In genomic region chr6:19803331-19804330, GRCh38 we compare ENCODE assay signal across 9 cellular contexts. TPM values are rescaled to one million over a fixed set of nuclear protein-coding genes. Genes with fewer than 3 reads are reported as not detected.
DNase-seq lines count a peak whose midpoint lies in the region; ATAC-seq and TF ChIP-seq lines count a peak whose summit lies in the region.
"Had no signal": no experiment of that assay in that cellular context is flagged by ENCODE, and none has a peak within 500 bp of the region (broad histone marks: within the 10 kb centered on the region; RNA-seq: fewer than 3 reads in every experiment).

No MANE protein-coding gene starts in this region.

- H3K4me3 ChIP-seq in H7 (ENCODE audit: insufficient read depth, low read depth, low read length): peak overlapping the region; percentile 71
- peak overlapping the region; percentile 67 for H3K4me3 ChIP-seq in fibroblast of villous mesenchyme (ENCODE audit: low read depth, low read length)
- peak overlapping the region; percentile 24 to 51 (median 38) for H3K4me3 ChIP-seq in skin epidermis

- H3K4me3 Mint-ChIP-seq in CD14-positive monocyte: peak overlapping the region in 1 of 2 donors; percentile 87

- no peaks in the 10 kb centered on the region for H3K36me3 Mint-ChIP-seq in CD14-positive monocyte

- DNase-seq in H7 (no peak), SHP77 treated with DMSO at 0.1 percent for 48 hours (lab: John Stamatoyannopoulos, UW) (peak; percentile 34), fibroblast of villous mesenchyme (ENCODE audit: low read depth) (peak; percentile 39), CD14-positive monocyte (ENCODE audit: low spot score) (no peak)
- DNase-seq in effector CD8-positive, alpha-beta T cell (lab: John Stamatoyannopoulos, UW): no peak

- peaks cover 5% of the 10 kb centered on the region for H3K27me3 ChIP-seq in H7 (ENCODE audit: control insufficient read depth, insufficient read depth, low read length)

- H3K9me3 Mint-ChIP-seq in CD14-positive monocyte: peaks cover 0 to 2% (median 0%) of the 10 kb centered on the region in 7 donors

- no peak for TF ChIP-seq CTCF in fibroblast of villous mesenchyme (IDR thresholded peaks at IDR 0.05; ENCODE audit: insufficient read depth, low read depth, low read length)
- TF ChIP-seq CTCF in CD14-positive monocyte (IDR thresholded peaks at IDR 0.05): no peak

- peak overlapping the region in 19 of 21 experiments; percentile 32 to 96 (median 81) for H3K27ac ChIP-seq in skin epidermis
- H3K27ac ChIP-seq: neutrophil had no signal

- H3K36me3 ChIP-seq in H7 (replicated peaks; ENCODE audit: control insufficient read depth, insufficient read depth, low read length): no peaks in the 10 kb centered on the region
- H3K36me3 ChIP-seq: neutrophil had no signal

- no peak overlapping the region for H3K27ac Mint-ChIP-seq in CD14-positive monocyte

- ATAC-seq in GM18858 (IDR thresholded peaks at IDR 0.05; ENCODE audit: unreplicated experiment) (no peak), GM21528 (IDR thresholded peaks at IDR 0.05; ENCODE audit: low FRiP score, unreplicated experiment) (no peak)

- intact Hi-C loops in CD14-positive monocyte (cut with micrococcal nuclease): no loop called here

- peaks cover 25 to 43% (median 34%) of the 10 kb centered on the region in 3 donors for H3K27me3 Mint-ChIP-seq in CD14-positive monocyte (ENCODE audit: low read depth in 3 of 3)

- peaks cover 7% of the 10 kb centered on the region for H3K4me1 Mint-ChIP-seq in CD14-positive monocyte

RNA-seq across cellular contexts. Expression of gene ID4, which starts 33.5 kb away (rescaled TPM):
- 3.4 and 3.5 TPM in 2 replicates for total RNA-seq in H7 (2014; rRNA removed; shearing (Covaris generic))
- total RNA-seq in fibroblast of villous mesenchyme: 2.2 and 4.2 TPM in 2 replicates
- polyA plus RNA-seq in CD14-positive monocyte: not detected

Comparison
In these comparisons a context has a peak if more than half of its experiments do, and no peak if none do; other contexts are left out.
1. DNase-seq: peak in SHP77 treated with DMSO at 0.1 percent for 48 hours (single experiment) and fibroblast of villous mesenchyme (single experiment); none in H7 (single experiment), CD14-positive monocyte (single experiment) and effector CD8-positive, alpha-beta T cell (single experiment).
2. Peak in every context shown above with its lines, with median percentiles within 50 percentile points of each other: H3K4me3 ChIP-seq.